17 cellular contexts compared by ENCODE assay signal in genomic region chr19:23404676-23405075, GRCh38. TPM values are rescaled to one million over a fixed set of nuclear protein-coding genes. Genes with fewer than 3 reads are reported as not detected.
DNase-seq lines count a peak whose midpoint lies in the region; ATAC-seq, FAIRE-seq and TF ChIP-seq lines count a peak whose summit lies in the region.
"Had no signal": no experiment of that assay in that cellular context is flagged by ENCODE, and none has a peak within 500 bp of the region (broad histone marks: within the 10 kb centered on the region; RNA-seq: fewer than 3 reads in every experiment).

No MANE protein-coding gene starts in this region.

- in situ Hi-C loops in IMR-90 (cut with MboI; ENCODE audit: low sequenced_read_pairs) (no loop called here), transverse colon (cut with MboI; ENCODE audit: low pct_ligation_motif_present in 1 of 4, low pct_unique_long_range_greater_than_20kb in 1 of 4, low sequenced_read_pairs in 3 of 4) (no loop called here)

- H3K27ac Mint-ChIP-seq in stimulated activated naive CD8-positive, alpha-beta T cell treated with anti-CD3 and anti-CD28 coated beads, Interleukin-15, amount 100 ng/mL, for 72 hours = no peak overlapping the region
- H3K27ac Mint-ChIP-seq: CD4-positive, alpha-beta memory T cell; GM23338; H9 had no signal

- H3K23ac ChIP-seq in IMR-90 (ENCODE audit: low read depth, low read length) = no peak overlapping the region

- TF ChIP-seq POLR2A in IMR-90 (IDR thresholded peaks at IDR 0.05; ENCODE audit: low read depth, low read length) (no peak), transverse colon (IDR thresholded peaks at IDR 0.05) (no peak)

- TF ChIP-seq RAD21 in IMR-90 (IDR thresholded peaks at IDR 0.05; ENCODE audit: low read length) = no peak

- no peak for TF ChIP-seq CTCF in IMR-90 (conservative IDR thresholded peaks at IDR 0.05; ENCODE audit: low read depth, low read length)
- no peak for TF ChIP-seq CTCF in bronchial epithelial cell (IDR thresholded peaks at IDR 0.05; ENCODE audit: insufficient read depth, low read length, severe bottlenecking)
- no peak for TF ChIP-seq CTCF in epithelial cell of esophagus (IDR thresholded peaks at IDR 0.05; ENCODE audit: insufficient read depth, low read depth, low read length, missing control alignments)
- TF ChIP-seq CTCF in transverse colon (IDR thresholded peaks at IDR 0.05) = no peak

- no peak overlapping the region for H3K4ac ChIP-seq in IMR-90 (ENCODE audit: low read depth, low read length)

- CTCF ChIA-PET in IMR-90 (lab: Yijun Ruan, JAX) = no interaction called here

- no peak for FAIRE-seq in bronchial epithelial cell (lab: Jason Lieb, UNC)
- FAIRE-seq: A204.1, G401.6, GM12891, HTR-8/SVneo had no signal

- H4K20me1 ChIP-seq in IMR-90 (ENCODE audit: insufficient read depth, low read length) = no peaks in the 10 kb centered on the region

- H2BK120ac ChIP-seq in IMR-90 (ENCODE audit: low read depth, low read length) = no peak overlapping the region

- H3K9ac ChIP-seq in IMR-90 (ENCODE audit: low read depth, low read length) = no peak overlapping the region

- no peak overlapping the region for H3K4me2 ChIP-seq in IMR-90 (ENCODE audit: low read depth, low read length)
- H3K4me2 ChIP-seq: GM23338 had no signal

- H3K18ac ChIP-seq in IMR-90 (ENCODE audit: low read depth, low read length) = no peak overlapping the region

- H2AFZ ChIP-seq in IMR-90 (replicated peaks; ENCODE audit: low read length, poor library complexity) = no peak overlapping the region
- H2AFZ ChIP-seq: GM23338 had no signal

- H2BK20ac ChIP-seq in IMR-90 (ENCODE audit: low read depth, low read length) = no peak overlapping the region

- H3K79me1 ChIP-seq in IMR-90 (ENCODE audit: low read depth in 1 of 2, low read length in 2 of 2) = no peaks in the 10 kb centered on the region

- H3K27me3 ChIP-seq in IMR-90 (ENCODE audit: control insufficient read depth, insufficient read depth, low read length) (no peaks in the 10 kb centered on the region), bronchial epithelial cell (ENCODE audit: control insufficient read depth, insufficient read depth, low read length) (no peaks in the 10 kb centered on the region), transverse colon (no peaks in the 10 kb centered on the region)
- H3K27me3 ChIP-seq: BE2C had no signal

- H2BK15ac ChIP-seq in IMR-90 (ENCODE audit: low read depth, low read length) = no peak overlapping the region

- H3K4me1 ChIP-seq in IMR-90 (ENCODE audit: control insufficient read depth, insufficient read depth, low read length) = no peaks in the 10 kb centered on the region
- H3K4me1 ChIP-seq in transverse colon = peaks cover 10 to 40% (median 22%) of the 10 kb centered on the region in 4 donors
- H3K4me1 ChIP-seq: BE2C had no signal

- DNase-seq in IMR-90 = no peak
- DNase-seq in bronchial epithelial cell (ENCODE audit: low read depth) = peak; percentile 27
- DNase-seq in epithelial cell of esophagus (ENCODE audit: low read depth) = peak; percentile 37
- DNase-seq in transverse colon = no peak
- DNase-seq in NCI-H2081 (lab: John Stamatoyannopoulos, UW) = no peak
- DNase-seq in stimulated activated naive CD8-positive, alpha-beta T cell treated with anti-CD3 and anti-CD28 coated beads, Interleukin-15, amount 100 ng/mL, for 72 hours = no peak
- DNase-seq in NCI-H524 (lab: John Stamatoyannopoulos, UW) = no peak
- DNase-seq: BE2C; CD4-positive, alpha-beta memory T cell; DMS79; H9 had no signal

- no peaks in the 10 kb centered on the region for H3K9me3 Mint-ChIP-seq in stimulated activated naive CD8-positive, alpha-beta T cell treated with anti-CD3 and anti-CD28 coated beads, Interleukin-15, amount 100 ng/mL, for 72 hours
- H3K9me3 Mint-ChIP-seq: GM23338, H9 had no signal

- no TSS peak for BruUV-seq in IMR-90 (replicated peaks; lab: Mats Ljungman, UMichigan)

- no peaks in the 10 kb centered on the region for H3K27me3 Mint-ChIP-seq in stimulated activated naive CD8-positive, alpha-beta T cell treated with anti-CD3 and anti-CD28 coated beads, Interleukin-15, amount 100 ng/mL, for 72 hours
- H3K27me3 Mint-ChIP-seq: CD4-positive, alpha-beta memory T cell had no signal

- H3K9me1 ChIP-seq in IMR-90 (ENCODE audit: insufficient read depth, low read length) = no peaks in the 10 kb centered on the region

- H4K5ac ChIP-seq in IMR-90 (ENCODE audit: low read depth, low read length) = no peak overlapping the region

- H3K36me3 ChIP-seq in IMR-90 (ENCODE audit: control insufficient read depth, insufficient read depth, low read length) (no peaks in the 10 kb centered on the region), bronchial epithelial cell (ENCODE audit: control insufficient read depth, insufficient read depth, low read length) (no peaks in the 10 kb centered on the region), transverse colon (no peaks in the 10 kb centered on the region)
- H3K36me3 ChIP-seq: BE2C had no signal

- H3K9me3 ChIP-seq in IMR-90 (ENCODE audit: control insufficient read depth, insufficient read depth, low read length) (peaks cover 5% of the 10 kb centered on the region), transverse colon (no peaks in the 10 kb centered on the region)
- H3K9me3 ChIP-seq: BE2C had no signal

- no peak overlapping the region for H2AK9ac ChIP-seq in IMR-90 (replicated peaks; ENCODE audit: low read depth, low read length, poor library complexity)

- no peak overlapping the region for H3K56ac ChIP-seq in IMR-90 (ENCODE audit: extremely low read depth, insufficient read depth, low read length)

- no peak for ATAC-seq in IMR-90 (ENCODE audit: low read depth)
- no peak for ATAC-seq in stimulated activated naive CD8-positive, alpha-beta T cell treated with anti-CD3 and anti-CD28 coated beads, Interleukin-15, amount 100 ng/mL, for 72 hours
- ATAC-seq: GM23338 had no signal

- intact Hi-C loops in IMR-90 (cut with micrococcal nuclease) = no loop called here
- intact Hi-C loops in transverse colon (cut with DNase I; ENCODE audit: low total_unique reads) = no loop called here

- no peak overlapping the region for H3K27ac ChIP-seq in IMR-90 (ENCODE audit: insufficient read depth, low read length)
- peak overlapping the region; percentile 56 to 79 (median 74) for H3K27ac ChIP-seq in transverse colon
- H3K27ac ChIP-seq: C4-2B had no signal

- no peak for TF ChIP-seq EP300 in transverse colon (IDR thresholded peaks at IDR 0.05; ENCODE audit: low read depth)

- H4K8ac ChIP-seq in IMR-90 (ENCODE audit: low read depth in 2 of 2, low read length in 2 of 2) = no peak overlapping the region

- no peak overlapping the region for H3K4me3 Mint-ChIP-seq in stimulated activated naive CD8-positive, alpha-beta T cell treated with anti-CD3 and anti-CD28 coated beads, Interleukin-15, amount 100 ng/mL, for 72 hours
- H3K4me3 Mint-ChIP-seq: CD4-positive, alpha-beta memory T cell; GM23338; H9 had no signal

- WGBS in IMR-90 (ENCODE audit: extremely low coverage in 2 of 2, insufficient read length in 1 of 2), 2 experiments = no CpG with 5 or more reads among the region's 1 CpG
- 100% methylated on average over 1 of the region's 1 CpG; no CpG with 5 or more reads in 1 of the 2 donors for WGBS in transverse colon (ENCODE audit: low coverage in 1 of 2), 2 donors

- H3K4me3 ChIP-seq in IMR-90 (ENCODE audit: insufficient read depth, low read depth, low read length) = no peak overlapping the region
- H3K4me3 ChIP-seq in bronchial epithelial cell (ENCODE audit: low read depth, low read length) = no peak overlapping the region
- H3K4me3 ChIP-seq in epithelial cell of esophagus (ENCODE audit: low read length) = no peak overlapping the region
- H3K4me3 ChIP-seq in transverse colon = no peak overlapping the region
- H3K4me3 ChIP-seq: GM23338 had no signal

- no peak overlapping the region for H2AK5ac ChIP-seq in IMR-90 (ENCODE audit: low read depth, low read length)

- no peak overlapping the region for H2BK5ac ChIP-seq in IMR-90 (ENCODE audit: low read depth, low read length, poor library complexity, severe bottlenecking)

- H3K14ac ChIP-seq in IMR-90 (replicated peaks; ENCODE audit: low read depth, low read length) = no peak overlapping the region

- POLR2A ChIA-PET in IMR-90 (lab: Charles Lee; ENCODE audit: unreplicated experiment) = no interaction called here

- H3K4me1 Mint-ChIP-seq in stimulated activated naive CD8-positive, alpha-beta T cell treated with anti-CD3 and anti-CD28 coated beads, Interleukin-15, amount 100 ng/mL, for 72 hours = no peaks in the 10 kb centered on the region
- H3K4me1 Mint-ChIP-seq: CD4-positive, alpha-beta memory T cell; GM23338; H9 had no signal

- dilution Hi-C loops in IMR-90 (cut with HindIII; ENCODE audit: low sequenced_read_pairs, unreplicated experiment) = no loop called here

- H4K91ac ChIP-seq in IMR-90 (ENCODE audit: insufficient read depth, low read depth, low read length) = no peak overlapping the region

TF ChIP-seq in IMR-90, 13 proteins besides CTCF, POLR2A, EP300 and RAD21:
- TF ChIP-seq MAFK (IDR thresholded peaks at IDR 0.05; ENCODE audit: low read depth, low read length) (peak; percentile 92), NFE2L2 (IDR thresholded peaks at IDR 0.05; ENCODE audit: low read depth, low read length) (no peak), USF2 (IDR thresholded peaks at IDR 0.05; ENCODE audit: low read depth, low read length) (no peak)

RNA-seq across cellular contexts. Expression of gene ZNF91, which starts 9.4 kb away (rescaled TPM):
- 17.0 and 21.4 TPM in 2 replicates for total RNA-seq in IMR-90 (2012; rRNA removed)
- 7.9 and 8.0 TPM in 2 replicates for polyA plus RNA-seq in IMR-90 (2012; rRNA removed)
- 2.1 and 2.3 TPM in 2 replicates for polyA plus RNA-seq in IMR-90 (2012; cell fraction: cytosol; rRNA removed)
- 6.0 and 16.1 TPM in 2 replicates for polyA plus RNA-seq in IMR-90 (2012; cell fraction: nucleus; rRNA removed; ENCODE audit: low replicate concordance)
- total RNA-seq in bronchial epithelial cell = 7.9 and 12.8 TPM in 2 replicates
- total RNA-seq in transverse colon = 100 to 1,000 TPM in 3 of 4 donors, 10 to 100 TPM in 1; 93.9 to 236 (median 157) TPM

Comparison
In these comparisons a context has a peak if more than half of its experiments do, and no peak if none do; other contexts are left out.
1. DNase-seq: peak in bronchial epithelial cell (single experiment) and epithelial cell of esophagus (single experiment); none in IMR-90 (single experiment), transverse colon (single experiment), NCI-H2081 (0 of 2), stimulated activated naive CD8-positive, alpha-beta T cell treated with anti-CD3 and anti-CD28 coated beads, Interleukin-15, amount 100 ng/mL, for 72 hours (0 of 2) and NCI-H524 (0 of 2).